In genomic region chr11:119095066-119095880, GRCh38 we compare ENCODE assay signal across 8 cellular contexts. TPM values are rescaled to one million over a fixed set of nuclear protein-coding genes. Genes with fewer than 3 reads are reported as not detected.
DNase-seq lines count a peak whose midpoint lies in the region; ATAC-seq and TF ChIP-seq lines count a peak whose summit lies in the region.

No MANE protein-coding gene starts in this region.

- H3K36me3 ChIP-seq in PC-3 (ENCODE audit: low read depth, low read length): peaks cover 46% of the 10 kb centered on the region

- peak overlapping the region; percentile 90 for H3K4me3 ChIP-seq in PC-3 (ENCODE audit: low read length)

- intact Hi-C loops in PC-3 (cut with micrococcal nuclease): loop anchor here (2.0 kb wide), 2 partner anchors 38 to 102 kb away; partner anchors contain the start of gene HYOU1

- peak overlapping the region; percentile 97 for H3K27ac Mint-ChIP-seq in activated T-cell treated with anti-CD3 and anti-CD28 coated beads, Interleukin-2, amount 50 U/mL, for 24 hours

- H4K20me1 ChIP-seq in PC-3 (ENCODE audit: low read length): peaks cover 28% of the 10 kb centered on the region

- peak overlapping the region; percentile 76 for H2AFZ ChIP-seq in PC-3 (ENCODE audit: low read length)

- peaks cover 28% of the 10 kb centered on the region for H3K4me1 ChIP-seq in PC-3 (ENCODE audit: insufficient read depth, low read length)

- TF ChIP-seq POLR2A in erythroblast (IDR thresholded peaks at IDR 0.05; ENCODE audit: low read length): peak; percentile 100

- TF ChIP-seq CTCF in PC-3 (conservative IDR thresholded peaks at IDR 0.05; ENCODE audit: low read depth, low read length): 0 out of 2 replicates have a peak, but pooled peaks have one; percentile 29

- in situ Hi-C loops in KBM-7 (cut with MboI; ENCODE audit: low pct_unique_long_range_greater_than_20kb, low sequenced_read_pairs): no loop called here

- CTCF ChIA-PET in PC-3 (lab: Charles Lee): interaction anchor here (0.6 to 1.4 kb wide), 7 partner anchors 10 to 101 kb away, joined by 3 to 5 read pairs (median 3); partner anchors contain the start of genes C2CD2L, HINFP and HMBS

- POLR2A ChIA-PET in PC-3 (lab: Charles Lee; ENCODE audit: unreplicated experiment): interaction anchor here (0.6 to 1.1 kb wide), 5 partner anchors 10 to 28 kb away, joined by 3 to 11 read pairs (median 5); partner anchors contain the start of genes C2CD2L, HINFP, HMBS and VPS11

- peak overlapping the region; percentile 93 for H3K4me3 Mint-ChIP-seq in activated T-cell treated with anti-CD3 and anti-CD28 coated beads, Interleukin-2, amount 50 U/mL, for 24 hours

- BruUV-seq in PC-3 (replicated peaks; lab: Mats Ljungman, UMichigan): TSS peak; percentile 55

- no peaks in the 10 kb centered on the region for H3K9me2 ChIP-seq in PC-3 (replicated peaks; ENCODE audit: low read length)

- peak overlapping the region; percentile 97 for H3K9ac ChIP-seq in PC-3 (ENCODE audit: low read length)

- H3K9me3 ChIP-seq in PC-3 (ENCODE audit: low read length): no peaks in the 10 kb centered on the region

- peaks cover 50% of the 10 kb centered on the region for H3K4me1 Mint-ChIP-seq in activated T-cell treated with anti-CD3 and anti-CD28 coated beads, Interleukin-2, amount 50 U/mL, for 24 hours (ENCODE audit: low read depth)

- H3K9me3 Mint-ChIP-seq in activated T-cell treated with anti-CD3 and anti-CD28 coated beads, Interleukin-2, amount 50 U/mL, for 24 hours: no peaks in the 10 kb centered on the region

- H3K27me3 Mint-ChIP-seq in activated T-cell treated with anti-CD3 and anti-CD28 coated beads, Interleukin-2, amount 50 U/mL, for 24 hours: peaks cover 3% of the 10 kb centered on the region

- peaks cover 49% of the 10 kb centered on the region for H3K79me2 ChIP-seq in PC-3 (ENCODE audit: low read length)

- DNase-seq in DMS53 treated with DMSO at 0.1 percent for 48 hours (lab: John Stamatoyannopoulos, UW; ENCODE audit: unreplicated experiment) (peak; percentile 99), KBM-7 (peak; percentile 100), PC-3 (peak; percentile 100), erythroblast (lab: John Stamatoyannopoulos, UW) (peak; percentile 99 to 100), mucosa of gallbladder (ENCODE audit: low spot score) (peak; percentile 100)
- peak; percentile 99 for DNase-seq in activated T-cell treated with anti-CD3 and anti-CD28 coated beads, Interleukin-2, amount 50 U/mL, for 24 hours
- DNase-seq in stimulated activated CD8-positive, alpha-beta memory T cell treated with anti-CD3 and anti-CD28 coated beads, Interleukin-4, amount 100 ng/mL, for 24 hours (ENCODE audit: low read depth): peak; percentile 98

- peak; percentile 84 for ATAC-seq in GM21723 (IDR thresholded peaks at IDR 0.05; ENCODE audit: unreplicated experiment)
- ATAC-seq in PC-3: peak; percentile 79

- peak overlapping the region; percentile 53 for H3K27ac ChIP-seq in PC-3 (ENCODE audit: low read length)

- peaks cover 95% of the 10 kb centered on the region for H3K36me3 Mint-ChIP-seq in activated T-cell treated with anti-CD3 and anti-CD28 coated beads, Interleukin-2, amount 50 U/mL, for 24 hours (ENCODE audit: low read depth)

- H3F3A ChIP-seq in PC-3 (ENCODE audit: low read length, unreplicated experiment): peaks cover 17% of the 10 kb centered on the region

- H3K4me2 ChIP-seq in PC-3 (ENCODE audit: low read length): peak overlapping the region; percentile 94

- H3K27me3 ChIP-seq in PC-3 (ENCODE audit: low read length): no peaks in the 10 kb centered on the region

RNA-seq across cellular contexts. Expression of gene DPAGT1, which starts 6.4 kb away (rescaled TPM):
- total RNA-seq in PC-3 (2014; rRNA removed) (68.0 and 82.4 TPM in 2 replicates), mucosa of gallbladder (65.9 TPM)

RNA-seq across cellular contexts. Expression of gene HMBS, which starts 10.6 kb away (rescaled TPM):
- total RNA-seq in PC-3 (2014; rRNA removed): 9.3 and 22.5 TPM in 2 replicates
- total RNA-seq in mucosa of gallbladder: 12.3 TPM

RNA-seq across cellular contexts. Expression of gene C2CD2L, which starts 11.9 kb away (rescaled TPM):
- total RNA-seq in PC-3 (2014; rRNA removed): 16.8 and 17.2 TPM in 2 replicates
- total RNA-seq in mucosa of gallbladder: 21.9 TPM

RNA-seq across cellular contexts. Expression of gene HINFP, which starts 26.1 kb away (rescaled TPM):
- total RNA-seq in PC-3 (2014; rRNA removed): 14.7 and 24.7 TPM in 2 replicates
- total RNA-seq in mucosa of gallbladder: 35.9 TPM

RNA-seq across cellular contexts. Expression of gene VPS11, which starts 27.7 kb away (rescaled TPM):
- total RNA-seq in PC-3 (2014; rRNA removed) (48.3 and 48.7 TPM in 2 replicates), mucosa of gallbladder (33.4 TPM)

Comparison
In these comparisons a context has a peak if more than half of its experiments do, and no peak if none do; other contexts are left out.
1. Peak in every context shown above with its lines: DNase-seq, ATAC-seq, H3K4me3 ChIP-seq and H3K27ac ChIP-seq.